In genomic region chr15:48177875-48178611, GRCh38 we compare ENCODE assay signal across 8 cellular contexts. TPM values are rescaled to one million over a fixed set of nuclear protein-coding genes. Genes with fewer than 3 reads are reported as not detected.
DNase-seq lines count a peak whose midpoint lies in the region; ATAC-seq and TF ChIP-seq lines count a peak whose summit lies in the region.

TSS of gene MYEF2 (minus strand) at chr15:48178295. CDS start at chr15:48178237, 58 bp downstream.

- peak within 1 kb of the TSS; percentile 76 for H3K9ac ChIP-seq in endodermal cell (ENCODE audit: extremely low read depth, low read length, poor library complexity, severe bottlenecking)
- H3K9ac ChIP-seq in mesenchymal stem cell (ENCODE audit: low read length) = peak within 1 kb of the TSS; percentile 76

- 1 to 6% methylated on average over 20 to 66 of the region's 66 CpGs for WGBS in endodermal cell (ENCODE audit: insufficient coverage in 1 of 2, insufficient read length in 1 of 2), 2 experiments
- WGBS in mesenchymal stem cell = 1% methylated on average over 57 of the region's 66 CpGs

- no peak within 1 kb of the TSS for H3K14ac ChIP-seq in mesenchymal stem cell (ENCODE audit: low read length in 2 of 2)

- no peak within 1 kb of the TSS for H2BK15ac ChIP-seq in mesenchymal stem cell (ENCODE audit: low read depth, poor library complexity, severe bottlenecking)

- no peak within 1 kb of the TSS for H4K91ac ChIP-seq in mesenchymal stem cell (ENCODE audit: low read length)

- H3K27me3 Mint-ChIP-seq in activated CD8-positive, alpha-beta memory T cell treated with anti-CD3 and anti-CD28 coated beads, Interleukin-2, amount 10 ng/mL, durations not matched to agents 7 days and 5 days = peaks cover 34% of the 10 kb centered on the region
- H3K27me3 Mint-ChIP-seq in endodermal cell (ENCODE audit: insufficient read depth) = peaks cover 3% of the 10 kb centered on the region

- H3K4me3 ChIP-seq in endodermal cell (ENCODE audit: low read length) (peak within 1 kb of the TSS; percentile 84), mesenchymal stem cell (ENCODE audit: insufficient read depth in 1 of 2, low read depth in 1 of 2, low read length in 2 of 2) (peak within 1 kb of the TSS; percentile 73 to 92)

- H3K27ac ChIP-seq in endodermal cell (ENCODE audit: low read depth, low read length) = peak within 1 kb of the TSS; percentile 97
- peak within 1 kb of the TSS; percentile 77 for H3K27ac ChIP-seq in mesenchymal stem cell (ENCODE audit: low read length, poor library complexity, severe bottlenecking)

- peaks cover 3% of the 10 kb centered on the region for H3K9me3 Mint-ChIP-seq in activated CD8-positive, alpha-beta memory T cell treated with anti-CD3 and anti-CD28 coated beads, Interleukin-2, amount 10 ng/mL, durations not matched to agents 7 days and 5 days (ENCODE audit: low read depth)
- no peaks in the 10 kb centered on the region for H3K9me3 Mint-ChIP-seq in endodermal cell

- H3K4me3 Mint-ChIP-seq in activated CD8-positive, alpha-beta memory T cell treated with anti-CD3 and anti-CD28 coated beads, Interleukin-2, amount 10 ng/mL, durations not matched to agents 7 days and 5 days = peak within 1 kb of the TSS; percentile 80
- H3K4me3 Mint-ChIP-seq in endodermal cell = peak within 1 kb of the TSS; percentile 73

- H3K27ac Mint-ChIP-seq in activated CD8-positive, alpha-beta memory T cell treated with anti-CD3 and anti-CD28 coated beads, Interleukin-2, amount 10 ng/mL, durations not matched to agents 7 days and 5 days = peak within 1 kb of the TSS; percentile 89
- peak within 1 kb of the TSS; percentile 87 for H3K27ac Mint-ChIP-seq in endodermal cell

- peaks cover 15% of the 10 kb centered on the region for H3K4me1 Mint-ChIP-seq in activated CD8-positive, alpha-beta memory T cell treated with anti-CD3 and anti-CD28 coated beads, Interleukin-2, amount 10 ng/mL, durations not matched to agents 7 days and 5 days
- peaks cover 3% of the 10 kb centered on the region for H3K4me1 Mint-ChIP-seq in endodermal cell

- peak; percentile 82 for ATAC-seq in GM18867 (IDR thresholded peaks at IDR 0.05; ENCODE audit: unreplicated experiment)
- peak; percentile 52 for ATAC-seq in HG03097 (IDR thresholded peaks at IDR 0.05; ENCODE audit: low FRiP score, unreplicated experiment)
- peak; percentile 90 for ATAC-seq in activated CD8-positive, alpha-beta memory T cell treated with anti-CD3 and anti-CD28 coated beads, Interleukin-2, amount 10 ng/mL, durations not matched to agents 7 days and 5 days

- H3K9me3 ChIP-seq in endodermal cell (ENCODE audit: control insufficient read depth, low read length) = no peaks in the 10 kb centered on the region
- no peaks in the 10 kb centered on the region for H3K9me3 ChIP-seq in mesenchymal stem cell (ENCODE audit: control insufficient read depth, low read length)

- H2AK5ac ChIP-seq in mesenchymal stem cell (ENCODE audit: low read length, severe bottlenecking) = no peak within 1 kb of the TSS

- peak; percentile 30 for TF ChIP-seq CTCF in endodermal cell (conservative IDR thresholded peaks at IDR 0.05)

- peak; percentile 60 for DNase-seq in A172 (ENCODE audit: low spot score)
- peak; percentile 63 for DNase-seq in NCI-H460 (ENCODE audit: extremely low read depth, low read depth)
- peak; percentile 85 for DNase-seq in activated CD8-positive, alpha-beta memory T cell treated with anti-CD3 and anti-CD28 coated beads, Interleukin-2, amount 10 ng/mL, durations not matched to agents 7 days and 5 days
- peak; percentile 96 for DNase-seq in endodermal cell
- peak; percentile 78 for DNase-seq in mesenchymal stem cell
- DNase-seq in stimulated activated CD8-positive, alpha-beta memory T cell treated with anti-CD3 and anti-CD28 coated beads, Interleukin-12 subunit alpha, Interleukin-12 subunit beta, amount 100 ng/mL, for 24 hours (ENCODE audit: extremely low read depth) = peak; percentile 33

- peak within 1 kb of the TSS; percentile 73 for H2BK120ac ChIP-seq in mesenchymal stem cell (ENCODE audit: low read depth, low read length)

- peak within 1 kb of the TSS; percentile 97 for H4K8ac ChIP-seq in mesenchymal stem cell (ENCODE audit: low read length)

- CTCF ChIA-PET in activated CD8-positive, alpha-beta memory T cell treated with anti-CD3 and anti-CD28 coated beads, Interleukin-2, amount 10 ng/mL, durations not matched to agents 7 days and 5 days (lab: Charles Lee) = interaction anchor here (0.6 kb wide), 1 partner anchor 22 kb away, joined by 3 read pairs; no protein-coding TSS in a partner anchor

- no peak within 1 kb of the TSS for H2BK12ac ChIP-seq in mesenchymal stem cell (ENCODE audit: low read length in 2 of 2)

- no peaks in the 10 kb centered on the region for H3K36me3 ChIP-seq in endodermal cell (ENCODE audit: control insufficient read depth, insufficient read depth, low read length)
- H3K36me3 ChIP-seq in mesenchymal stem cell (ENCODE audit: control insufficient read depth in 1 of 2, insufficient read depth in 2 of 2, low read depth in 1 of 2, low read length in 2 of 2) = no peaks in the 10 kb centered on the region

- H3K23ac ChIP-seq in mesenchymal stem cell (ENCODE audit: low read length in 2 of 2) = no peak within 1 kb of the TSS

- peaks cover 2% of the 10 kb centered on the region for H3K79me1 ChIP-seq in mesenchymal stem cell (replicated peaks; ENCODE audit: low read length, poor library complexity, severe bottlenecking)

- peaks cover 3% of the 10 kb centered on the region for H3K4me1 ChIP-seq in endodermal cell (ENCODE audit: control insufficient read depth, insufficient read depth, low read length)
- H3K4me1 ChIP-seq in mesenchymal stem cell (ENCODE audit: control insufficient read depth, insufficient read depth, low read depth, low read length) = peaks cover 2% of the 10 kb centered on the region

- H3K27me3 ChIP-seq in endodermal cell (ENCODE audit: control insufficient read depth, insufficient read depth, low read length, poor library complexity, severe bottlenecking) (no peaks in the 10 kb centered on the region), mesenchymal stem cell (ENCODE audit: control insufficient read depth in 1 of 2, insufficient read depth in 1 of 2, low read length in 2 of 2) (peaks cover 0 to 22% of the 10 kb centered on the region in 2 experiments)

- peak within 1 kb of the TSS; percentile 83 for H2AFZ ChIP-seq in mesenchymal stem cell (ENCODE audit: low read depth, low read length)

- peak within 1 kb of the TSS; percentile 79 to 82 for H3K18ac ChIP-seq in mesenchymal stem cell (ENCODE audit: low read depth in 1 of 2, low read length in 2 of 2)

- H3K4me2 ChIP-seq in mesenchymal stem cell (ENCODE audit: low read length, poor library complexity, severe bottlenecking) = peak within 1 kb of the TSS; percentile 95

- H3K4ac ChIP-seq in mesenchymal stem cell (ENCODE audit: low read depth in 1 of 2, low read length in 2 of 2) = peak within 1 kb of the TSS in 1 of 2 experiments; percentile 75

- peaks cover 11% of the 10 kb centered on the region for H3K36me3 Mint-ChIP-seq in activated CD8-positive, alpha-beta memory T cell treated with anti-CD3 and anti-CD28 coated beads, Interleukin-2, amount 10 ng/mL, durations not matched to agents 7 days and 5 days
- peaks cover 6% of the 10 kb centered on the region for H3K36me3 Mint-ChIP-seq in endodermal cell (ENCODE audit: low read depth)

- peak within 1 kb of the TSS; percentile 31 for H2BK5ac ChIP-seq in mesenchymal stem cell (ENCODE audit: low read depth, low read length, poor library complexity, severe bottlenecking)

RNA-seq across cellular contexts. Expression of gene MYEF2, which starts in this region (rescaled TPM):
- 30.4 and 41.4 TPM in 2 replicates for total RNA-seq in A172 (2014; rRNA removed; shearing (Covaris generic))
- total RNA-seq in NCI-H460 (2014; rRNA removed; shearing (Covaris generic)) = 11.5 and 24.9 TPM in 2 replicates
- polyA plus RNA-seq in NCI-H460 (2014; cell fraction: nucleus; rRNA removed) = 19.7 and 25.1 TPM in 2 replicates
- 10 to 100 TPM; 19.9 to 25.8 TPM for total RNA-seq in activated CD8-positive, alpha-beta memory T cell treated with anti-CD3 and anti-CD28 coated beads, Interleukin-2, amount 10 ng/mL, durations not matched to agents 7 days and 5 days
- 10 to 100 TPM; 58.2 to 91.2 TPM for total RNA-seq in endodermal cell
- 122 TPM for polyA plus RNA-seq in endodermal cell (2013, experiment 1 of 2)
- 113 TPM for polyA plus RNA-seq in endodermal cell (2013, experiment 2 of 2)
- polyA plus RNA-seq in mesenchymal stem cell (2013, experiment 1 of 2) = 9.8 TPM
- polyA plus RNA-seq in mesenchymal stem cell (2013, experiment 2 of 2) = 9.9 TPM

Comparison
In these comparisons a context has a peak if more than half of its experiments do, and no peak if none do; other contexts are left out.
1. Peak in every context shown above with its lines: DNase-seq, ATAC-seq, H3K4me3 ChIP-seq and H3K27ac ChIP-seq.
2. DNase-seq: peak in every context shown above with its lines; median percentile 96 in endodermal cell; 85 in activated CD8-positive, alpha-beta memory T cell treated with anti-CD3 and anti-CD28 coated beads, Interleukin-2, amount 10 ng/mL, durations not matched to agents 7 days and 5 days; 78 in mesenchymal stem cell; 63 in NCI-H460; 60 in A172; 33 in stimulated activated CD8-positive, alpha-beta memory T cell treated with anti-CD3 and anti-CD28 coated beads, Interleukin-12 subunit alpha, Interleukin-12 subunit beta, amount 100 ng/mL, for 24 hours.